ENCODE assay signal across 23 cellular contexts in genomic region chr11:12329797-12330196, GRCh38. TPM values are rescaled to one million over a fixed set of nuclear protein-coding genes. Genes with fewer than 3 reads are reported as not detected.
DNase-seq lines count a peak whose midpoint lies in the region; ATAC-seq, FAIRE-seq and TF ChIP-seq lines count a peak whose summit lies in the region.
"Had no signal": no experiment of that assay in that cellular context is flagged by ENCODE, and none has a peak within 500 bp of the region (broad histone marks: within the 10 kb centered on the region; RNA-seq: fewer than 3 reads in every experiment).

No MANE protein-coding gene starts in this region.

- no peak for ATAC-seq in central memory CD8-positive, alpha-beta T cell (replicated peaks; ENCODE audit: extremely low read depth, poor library complexity, severe bottlenecking)
- ATAC-seq in pancreas (no peak), GM21723 (IDR thresholded peaks at IDR 0.05; ENCODE audit: unreplicated experiment) (no peak)
- ATAC-seq: activated T-helper 17 cell treated with anti-CD3 and anti-CD28 coated beads, Interleukin-2, amount 50 U/mL, for 72 hours; left lung had no signal

- intact Hi-C loops in pancreas (cut with DNase I) = loop anchor here in 2 of 3 donors (5.0 to 10.0 kb wide), 2 partner anchors 563 to 565 kb away; no protein-coding TSS in a partner anchor

- H3K27me3 ChIP-seq in pancreas = no peaks in the 10 kb centered on the region
- H3K27me3 ChIP-seq: ascending aorta, hepatocyte, left lung, Peyer's patch, SJSA1 had no signal

- peak; percentile 56 for DNase-seq in DMS 273 treated with DMSO at 0.1 percent for 48 hours (lab: John Stamatoyannopoulos, UW)
- peak; percentile 93 for DNase-seq in NCI-H1105 treated with DMSO at 0.1 percent for 48 hours (lab: John Stamatoyannopoulos, UW)
- DNase-seq in central memory CD8-positive, alpha-beta T cell (ENCODE audit: low spot score in 2 of 2) = no peak
- no peak for DNase-seq in pancreas
- no peak for DNase-seq in middle frontal gyrus (ENCODE audit: extremely low spot score, low spot score)
- no peak for DNase-seq in type B pancreatic cell (ENCODE audit: extremely low spot score, unreplicated experiment)
- DNase-seq in stimulated activated naive CD4-positive, alpha-beta T cell treated with Interleukin-2 at 50 U/mL for 16 hours (lab: John Stamatoyannopoulos, UW) = no peak
- DNase-seq: activated CD4-positive, alpha-beta T cell treated with anti-CD3 and anti-CD28 coated beads, Interleukin-2, amount 50 U/mL, for 1 hour; CD4-positive, alpha-beta memory T cell; cerebellar nuclear complex; immature natural killer cell; left lung; nephron progenitor cell; Peyer's patch; stimulated activated CD4-positive, alpha-beta T cell treated with anti-CD3 and anti-CD28 coated beads, Interleukin-1b, Interleukin-23, amount 100 ng/mL, for 48 hours had no signal

- peaks cover 1% of the 10 kb centered on the region for H3K36me3 Mint-ChIP-seq in central memory CD8-positive, alpha-beta T cell (ENCODE audit: insufficient read depth)
- H3K36me3 Mint-ChIP-seq in type B pancreatic cell = no peaks in the 10 kb centered on the region
- H3K36me3 Mint-ChIP-seq: activated naive CD8-positive, alpha-beta T cell had no signal

- no peaks in the 10 kb centered on the region for H3K4me1 Mint-ChIP-seq in central memory CD8-positive, alpha-beta T cell
- peaks cover 17% of the 10 kb centered on the region for H3K4me1 Mint-ChIP-seq in type B pancreatic cell (ENCODE audit: unreplicated experiment)
- H3K4me1 Mint-ChIP-seq: activated T-helper 17 cell treated with anti-CD3 and anti-CD28 coated beads, Interleukin-2, amount 50 U/mL, for 72 hours had no signal

- H3K4me1 ChIP-seq in pancreas = peaks cover 0 to 5% (median 3%) of the 10 kb centered on the region in 3 donors
- H3K4me1 ChIP-seq: Peyer's patch had no signal

- 77 to 78% methylated on average over 2 of the region's 2 CpGs for WGBS in pancreas, 2 donors

- peak; percentile 9 for FAIRE-seq in pancreas (lab: Jason Lieb, UNC)

- no peak overlapping the region for H3K27ac ChIP-seq in pancreas
- H3K27ac ChIP-seq: ascending aorta, epithelial cell of prostate, left lung, Peyer's patch, SJSA1 had no signal

- no peaks in the 10 kb centered on the region for H3K9me3 ChIP-seq in pancreas
- H3K9me3 ChIP-seq: ascending aorta, left lung, Peyer's patch, SJSA1 had no signal

- H3K36me3 ChIP-seq in pancreas = no peaks in the 10 kb centered on the region
- H3K36me3 ChIP-seq: SJSA1 had no signal

- no peak overlapping the region for H3K4me3 Mint-ChIP-seq in central memory CD8-positive, alpha-beta T cell
- H3K4me3 Mint-ChIP-seq in type B pancreatic cell = no peak overlapping the region
- H3K4me3 Mint-ChIP-seq: activated naive CD8-positive, alpha-beta T cell; activated T-helper 17 cell treated with anti-CD3 and anti-CD28 coated beads, Interleukin-2, amount 50 U/mL, for 72 hours; CD4-positive, alpha-beta memory T cell; immature natural killer cell; nephron progenitor cell had no signal

- H3K9me3 Mint-ChIP-seq in central memory CD8-positive, alpha-beta T cell = no peaks in the 10 kb centered on the region
- no peaks in the 10 kb centered on the region for H3K9me3 Mint-ChIP-seq in type B pancreatic cell
- H3K9me3 Mint-ChIP-seq: activated T-helper 17 cell treated with anti-CD3 and anti-CD28 coated beads, Interleukin-2, amount 50 U/mL, for 72 hours; CD4-positive, alpha-beta memory T cell; immature natural killer cell; nephron progenitor cell had no signal

- TF ChIP-seq CTCF in pancreas (IDR thresholded peaks at IDR 0.05) (no peak), type B pancreatic cell (conservative IDR thresholded peaks at IDR 0.05) (no peak)

- H3K4me3 ChIP-seq in pancreas = no peak overlapping the region
- H3K4me3 ChIP-seq: ascending aorta, hepatocyte, left lung, Peyer's patch, SJSA1 had no signal

- no peaks in the 10 kb centered on the region for H3K27me3 Mint-ChIP-seq in central memory CD8-positive, alpha-beta T cell
- H3K27me3 Mint-ChIP-seq in type B pancreatic cell = peaks cover 2% of the 10 kb centered on the region
- H3K27me3 Mint-ChIP-seq: activated naive CD8-positive, alpha-beta T cell; activated T-helper 17 cell treated with anti-CD3 and anti-CD28 coated beads, Interleukin-2, amount 50 U/mL, for 72 hours; CD4-positive, alpha-beta memory T cell had no signal

- peak overlapping the region; percentile 80 for H3K27ac Mint-ChIP-seq in central memory CD8-positive, alpha-beta T cell (ENCODE audit: low read depth)
- H3K27ac Mint-ChIP-seq in type B pancreatic cell = no peak overlapping the region
- H3K27ac Mint-ChIP-seq: activated naive CD8-positive, alpha-beta T cell; activated T-helper 17 cell treated with anti-CD3 and anti-CD28 coated beads, Interleukin-2, amount 50 U/mL, for 72 hours; CD4-positive, alpha-beta memory T cell; immature natural killer cell; nephron progenitor cell had no signal

RNA-seq across cellular contexts. Expression of gene PARVA, which starts 47.6 kb away (rescaled TPM):
- total RNA-seq in pancreas (10 to 100 TPM; 37.5 to 61.9 (median 47.6) TPM), type B pancreatic cell (ENCODE audit: low replicate concordance) (32.3 and 49.4 TPM in 2 replicates)
- 10 to 100 TPM; 12.4 to 13.5 TPM for polyA plus RNA-seq in pancreas
- total RNA-seq: T-helper 2 cell treated with Interferon-gamma antibody and Interleukin-4, amounts not matched to agents 100 ng/mL and 5 ng/mL, for 36 hours had no signal
- polyA plus RNA-seq: immature natural killer cell had no signal

Comparison
In these comparisons a context has a peak if more than half of its experiments do, and no peak if none do; other contexts are left out.
1. DNase-seq: peak in DMS 273 treated with DMSO at 0.1 percent for 48 hours (single experiment) and NCI-H1105 treated with DMSO at 0.1 percent for 48 hours (single experiment); none in central memory CD8-positive, alpha-beta T cell (0 of 2), pancreas (0 of 6), middle frontal gyrus (single experiment), type B pancreatic cell (single experiment) and stimulated activated naive CD4-positive, alpha-beta T cell treated with Interleukin-2 at 50 U/mL for 16 hours (single experiment).